Comparison of ENCODE assay signal across 8 cellular contexts in genomic region chr11:126115820-126116319, GRCh38. TPM values are rescaled to one million over a fixed set of nuclear protein-coding genes. Genes with fewer than 3 reads are reported as not detected.
DNase-seq lines count a peak whose midpoint lies in the region; ATAC-seq and TF ChIP-seq lines count a peak whose summit lies in the region.

No MANE protein-coding gene starts in this region.

- no peaks in the 10 kb centered on the region for H3K9me3 Mint-ChIP-seq in endodermal cell

- peak; percentile 54 for TF ChIP-seq CTCF in endodermal cell (conservative IDR thresholded peaks at IDR 0.05)

- peaks cover 6% of the 10 kb centered on the region for H3K4me1 Mint-ChIP-seq in endodermal cell

- no peak overlapping the region for H3K4me3 Mint-ChIP-seq in endodermal cell

- no peaks in the 10 kb centered on the region for H3K9me3 ChIP-seq in endodermal cell (ENCODE audit: control insufficient read depth, low read length)

- H3K4me1 ChIP-seq in endodermal cell (ENCODE audit: control insufficient read depth, insufficient read depth, low read length): peaks cover 3% of the 10 kb centered on the region

- no peaks in the 10 kb centered on the region for H3K27me3 Mint-ChIP-seq in endodermal cell (ENCODE audit: insufficient read depth)

- peak overlapping the region; percentile 23 for H3K27ac Mint-ChIP-seq in endodermal cell

- H3K36me3 ChIP-seq in endodermal cell (ENCODE audit: control insufficient read depth, insufficient read depth, low read length): no peaks in the 10 kb centered on the region

- H3K36me3 Mint-ChIP-seq in endodermal cell (ENCODE audit: low read depth): no peaks in the 10 kb centered on the region

- H3K9ac ChIP-seq in endodermal cell (ENCODE audit: extremely low read depth, low read length, poor library complexity, severe bottlenecking): no peak overlapping the region

- H3K4me3 ChIP-seq in endodermal cell (ENCODE audit: low read length): no peak overlapping the region

- no peak overlapping the region for H3K27ac ChIP-seq in endodermal cell (ENCODE audit: low read depth, low read length)

- ATAC-seq in GM18502 (IDR thresholded peaks at IDR 0.05; ENCODE audit: poor library complexity, unreplicated experiment) (no peak), GM21367 (IDR thresholded peaks at IDR 0.05; ENCODE audit: unreplicated experiment) (no peak), HG02678 (IDR thresholded peaks at IDR 0.05; ENCODE audit: unreplicated experiment) (no peak)

- no peaks in the 10 kb centered on the region for H3K27me3 ChIP-seq in endodermal cell (ENCODE audit: control insufficient read depth, insufficient read depth, low read length, poor library complexity, severe bottlenecking)

- DNase-seq in DMS79 treated with DMSO at 0.1 percent for 48 hours (lab: John Stamatoyannopoulos, UW) (peak; percentile 99), NCI-H345 treated with DMSO at 0.1 percent for 48 hours (lab: John Stamatoyannopoulos, UW; ENCODE audit: unreplicated experiment) (peak; percentile 70), endodermal cell (peak; percentile 68), myocyte (ENCODE audit: low read depth) (peak; percentile 82), cortex of kidney (lab: John Stamatoyannopoulos, UW) (no peak)

- 65 to 76% methylated on average over 13 to 14 of the region's 14 CpGs for WGBS in endodermal cell (ENCODE audit: insufficient coverage in 1 of 2, insufficient read length in 1 of 2), 2 experiments

RNA-seq across cellular contexts. Expression of gene CDON, which starts 53.2 kb away (rescaled TPM):
- total RNA-seq in endodermal cell (10 to 100 TPM; 19.2 to 24.5 TPM), myocyte (73.4 and 147 TPM in 2 replicates)
- polyA plus RNA-seq in endodermal cell (2013, experiment 1 of 2): 88.2 TPM
- 73.3 TPM for polyA plus RNA-seq in endodermal cell (2013, experiment 2 of 2)
- polyA plus RNA-seq in myocyte (2012): 22.6 TPM
